In the genomic region with DNA sequence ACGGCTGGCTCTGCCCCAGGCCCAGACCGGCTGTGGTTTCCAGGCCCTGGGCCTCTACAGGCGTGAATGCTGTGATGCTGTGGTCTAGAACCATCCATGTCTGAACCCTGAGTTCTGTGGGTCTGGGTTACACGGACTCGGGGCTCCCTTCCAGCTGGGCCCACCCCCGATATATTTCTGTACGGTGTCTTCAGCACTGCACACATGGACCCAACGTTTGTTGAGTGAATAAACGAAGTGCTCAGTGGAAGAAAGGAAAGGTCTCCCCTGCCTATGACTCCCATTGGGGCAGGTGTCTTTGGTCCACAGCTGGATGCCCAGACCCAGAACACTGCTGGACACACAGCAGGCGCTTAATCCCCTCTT, we compare ENCODE assay signal across 18 cellular contexts. TPM values are rescaled to one million over a fixed set of nuclear protein-coding genes. Genes with fewer than 3 reads are reported as not detected.
DNase-seq lines count a peak whose midpoint lies in the region; ATAC-seq and TF ChIP-seq lines count a peak whose summit lies in the region.
"Had no signal": no experiment of that assay in that cellular context is flagged by ENCODE, and none has a peak within 500 bp of the region (broad histone marks: within the 10 kb centered on the region; RNA-seq: fewer than 3 reads in every experiment).

No MANE protein-coding gene starts in this region.

- peaks cover 9% of the 10 kb centered on the region for H3K36me3 ChIP-seq in CD4-positive, alpha-beta memory T cell (ENCODE audit: insufficient read depth, low read length)
- peaks cover 12% of the 10 kb centered on the region for H3K36me3 ChIP-seq in osteoblast (ENCODE audit: insufficient read depth, low read length)
- H3K36me3 ChIP-seq: colonic mucosa had no signal

- no peak for ATAC-seq in central memory CD8-positive, alpha-beta T cell (replicated peaks; ENCODE audit: extremely low read depth, poor library complexity, severe bottlenecking)

- H3K27ac Mint-ChIP-seq in CD4-positive, alpha-beta memory T cell, result peak overlapping the region in 4 of 7 donors; percentile 35 to 75 (median 72)
- peak overlapping the region; percentile 76 for H3K27ac Mint-ChIP-seq in central memory CD8-positive, alpha-beta T cell (ENCODE audit: low read depth)

- CTCF ChIA-PET in CD4-positive, alpha-beta memory T cell (lab: Charles Lee; ENCODE audit: partially characterized antibody), result interaction anchor here (1.1 to 4.7 kb wide), 12 partner anchors 9 to 73 kb away, joined by 3 to 49 read pairs (median 5); partner anchors contain the start of genes GIPC3 and MFSD12

- POLR2A ChIA-PET in CD4-positive, alpha-beta memory T cell (lab: Charles Lee; ENCODE audit: partially characterized antibody), result interaction anchor here (0.8 to 2.6 kb wide), 5 partner anchors 9 to 64 kb away, joined by 3 to 39 read pairs (median 4); partner anchors contain the start of genes FZR1 and MFSD12

- H3K27me3 Mint-ChIP-seq in CD4-positive, alpha-beta memory T cell, result no peaks in the 10 kb centered on the region
- no peaks in the 10 kb centered on the region for H3K27me3 Mint-ChIP-seq in central memory CD8-positive, alpha-beta T cell
- H3K27me3 Mint-ChIP-seq: B cell, T-cell had no signal

- intact Hi-C loops in CD4-positive, alpha-beta memory T cell (cut with micrococcal nuclease), result loop anchor here (1.0 to 5.0 kb wide), 4 partner anchors 9 to 162 kb away; partner anchors contain the start of genes GIPC3 and TJP3

- H4K20me1 ChIP-seq in osteoblast (ENCODE audit: insufficient read depth, low read length), result peaks cover 13% of the 10 kb centered on the region

- peaks cover 7% of the 10 kb centered on the region for H3K4me1 ChIP-seq in CD4-positive, alpha-beta memory T cell (ENCODE audit: insufficient read depth, low read length)
- H3K4me1 ChIP-seq in osteoblast (ENCODE audit: insufficient read depth, low read length), result no peaks in the 10 kb centered on the region
- H3K4me1 ChIP-seq: colonic mucosa, vagina had no signal

- no peaks in the 10 kb centered on the region for H3K27me3 ChIP-seq in CD4-positive, alpha-beta memory T cell (ENCODE audit: insufficient read depth, low read length)
- no peaks in the 10 kb centered on the region for H3K27me3 ChIP-seq in osteoblast (ENCODE audit: insufficient read depth, low read length)
- H3K27me3 ChIP-seq: colonic mucosa, vagina had no signal

- no peak for TF ChIP-seq CTCF in NB4 (IDR thresholded peaks at IDR 0.05; ENCODE audit: low read depth, low read length)
- no peak for TF ChIP-seq CTCF in osteoblast (IDR thresholded peaks at IDR 0.05; ENCODE audit: extremely low read depth, low read depth, low read length)
- no peak for TF ChIP-seq CTCF in GM20000 (IDR thresholded peaks at IDR 0.05; ENCODE audit: extremely low read depth, missing control alignments)

- no peak overlapping the region for H3K4me3 ChIP-seq in CD4-positive, alpha-beta memory T cell (ENCODE audit: low read length in 2 of 2)
- H3K4me3 ChIP-seq in NB4 (ENCODE audit: low read depth, low read length), result no peak overlapping the region
- no peak overlapping the region for H3K4me3 ChIP-seq in osteoblast (ENCODE audit: insufficient read depth, low read length)
- H3K4me3 ChIP-seq: colonic mucosa, GM12878, K562, mucosa of descending colon, vagina had no signal

- peaks cover 0 to 19% of the 10 kb centered on the region in 2 donors for H3K36me3 Mint-ChIP-seq in CD4-positive, alpha-beta memory T cell
- peaks cover 17% of the 10 kb centered on the region for H3K36me3 Mint-ChIP-seq in central memory CD8-positive, alpha-beta T cell (ENCODE audit: insufficient read depth)

- no peak overlapping the region for H2AFZ ChIP-seq in osteoblast (ENCODE audit: low read length)

- peaks cover 5 to 12% (median 9%) of the 10 kb centered on the region in 4 donors for H3K4me1 Mint-ChIP-seq in CD4-positive, alpha-beta memory T cell
- H3K4me1 Mint-ChIP-seq in central memory CD8-positive, alpha-beta T cell, result peaks cover 13% of the 10 kb centered on the region

- peak; percentile 16 for TF ChIP-seq POLR2A in NB4 (IDR thresholded peaks at IDR 0.05; ENCODE audit: extremely low read depth, insufficient read length)

- H3K79me2 ChIP-seq in osteoblast (ENCODE audit: insufficient read depth, low read length), result peaks cover 8% of the 10 kb centered on the region

- H3K27ac ChIP-seq in CD4-positive, alpha-beta memory T cell (ENCODE audit: low read depth, low read length), result no peak overlapping the region
- no peak overlapping the region for H3K27ac ChIP-seq in osteoblast (ENCODE audit: low read depth, low read length)
- H3K27ac ChIP-seq: colonic mucosa, vagina had no signal

- H3K4me2 ChIP-seq in osteoblast (ENCODE audit: insufficient read depth, low read length), result no peak overlapping the region

- no peaks in the 10 kb centered on the region for H3K9me3 Mint-ChIP-seq in CD4-positive, alpha-beta memory T cell
- H3K9me3 Mint-ChIP-seq in central memory CD8-positive, alpha-beta T cell, result no peaks in the 10 kb centered on the region
- H3K9me3 Mint-ChIP-seq: T-cell had no signal

- H3K9me3 ChIP-seq in CD4-positive, alpha-beta memory T cell (ENCODE audit: control insufficient read depth in 1 of 2, low read length in 2 of 2), result no peaks in the 10 kb centered on the region
- H3K9me3 ChIP-seq in osteoblast (ENCODE audit: low read depth, low read length), result no peaks in the 10 kb centered on the region
- H3K9me3 ChIP-seq: colonic mucosa, mucosa of descending colon, vagina had no signal

- H3K4me3 Mint-ChIP-seq in CD4-positive, alpha-beta memory T cell, result no peak overlapping the region
- H3K4me3 Mint-ChIP-seq in central memory CD8-positive, alpha-beta T cell, result no peak overlapping the region
- H3K4me3 Mint-ChIP-seq: B cell, T-cell had no signal

- DNase-seq in CD4-positive, alpha-beta memory T cell, result no peak
- DNase-seq in NB4 (ENCODE audit: low read depth), result no peak
- DNase-seq in central memory CD8-positive, alpha-beta T cell (ENCODE audit: low spot score in 2 of 2), result no peak
- DNase-seq in osteoblast (ENCODE audit: insufficient read length, low spot score, missing footprints), result peak; percentile 76
- DNase-seq in NCI-H1417 treated with DMSO at 0.1 percent for 48 hours (lab: John Stamatoyannopoulos, UW), result no peak
- DNase-seq in GM20000 (ENCODE audit: low spot score), result no peak
- DNase-seq in NCI-H345 (lab: John Stamatoyannopoulos, UW), result no peak
- DNase-seq: foreskin melanocyte, GDM1, HCEC 1CT had no signal

RNA-seq across cellular contexts. Expression of gene TEKTIP1, which starts 6.7 kb away (rescaled TPM):
- total RNA-seq in CD4-positive, alpha-beta memory T cell, result 10 to 100 TPM in 1 of 2 experiments, 1 to 10 TPM in 1; 8.1 to 10.6 TPM
- polyA plus RNA-seq in CD4-positive, alpha-beta memory T cell, result under 1 TPM in 1 of 2 donors, not detected in 1; 0.55 TPM
- not detected in 2 replicates for total RNA-seq in osteoblast
- total RNA-seq: NCI-H460, vagina had no signal
- polyA plus RNA-seq: K562 had no signal

RNA-seq across cellular contexts. Expression of gene MFSD12, which starts 11.7 kb away (rescaled TPM):
- 100 to 1,000 TPM; 128 to 136 TPM for total RNA-seq in CD4-positive, alpha-beta memory T cell
- polyA plus RNA-seq in CD4-positive, alpha-beta memory T cell, result 10 to 100 TPM; 45.5 to 54.3 TPM
- total RNA-seq in osteoblast, result 92.5 and 104 TPM in 2 replicates

RNA-seq across cellular contexts. Expression of gene HMG20B, which starts 27.1 kb away (rescaled TPM):
- 10 to 100 TPM; 48.1 to 51.6 TPM for total RNA-seq in CD4-positive, alpha-beta memory T cell
- 10 to 100 TPM; 42.4 to 43.0 TPM for polyA plus RNA-seq in CD4-positive, alpha-beta memory T cell
- total RNA-seq in osteoblast, result 57.2 and 65.9 TPM in 2 replicates

RNA-seq across cellular contexts. Expression of gene FZR1, which starts 39.5 kb away (rescaled TPM):
- total RNA-seq in CD4-positive, alpha-beta memory T cell, result 10 to 100 TPM; 73.3 to 73.7 TPM
- polyA plus RNA-seq in CD4-positive, alpha-beta memory T cell, result 10 to 100 TPM in 1 of 2 donors, 1 to 10 TPM in 1; 7.1 to 16.0 TPM
- 36.6 and 39.5 TPM in 2 replicates for total RNA-seq in osteoblast

RNA-seq across cellular contexts. Expression of gene GIPC3, which starts 39.6 kb away (rescaled TPM):
- under 1 TPM; 0.64 to 0.70 TPM for total RNA-seq in CD4-positive, alpha-beta memory T cell
- polyA plus RNA-seq in CD4-positive, alpha-beta memory T cell, result under 1 TPM in 1 of 2 donors, not detected in 1; 0.45 TPM
- under 0.01 TPM in 1 of 2 replicates, not detected in the other for total RNA-seq in osteoblast
- total RNA-seq: GM12878 had no signal
- polyA plus RNA-seq: GM12878 had no signal
